21 cellular contexts compared by ENCODE assay signal in the genomic region with DNA sequence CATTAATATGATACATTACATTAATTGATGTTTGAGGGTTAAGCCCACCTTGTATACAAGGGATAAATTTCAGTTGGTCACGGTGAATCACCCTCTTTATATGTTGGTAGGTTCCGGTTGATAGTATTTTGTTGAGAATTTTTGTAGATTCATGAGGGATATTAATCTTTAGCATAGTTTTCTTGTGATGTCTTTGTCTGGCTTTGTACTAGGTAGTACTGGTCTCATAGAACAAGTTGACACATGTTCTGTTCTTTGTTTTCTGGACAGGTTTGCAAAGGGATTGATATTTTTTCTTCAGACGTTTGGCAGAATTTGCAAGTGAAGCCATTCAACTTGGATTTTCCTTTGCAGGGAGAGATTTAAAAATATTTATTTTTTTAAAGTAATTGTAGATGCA.
"Had no signal": no experiment of that assay in that cellular context is flagged by ENCODE, and none has a peak within 500 bp of the region (broad histone marks: within the 10 kb centered on the region; RNA-seq: fewer than 3 reads in every experiment).

No MANE protein-coding gene starts in this region.

- H3K4me3 ChIP-seq: dorsolateral prefrontal cortex, esophagus squamous epithelium, lung, neural progenitor cell, prostate gland, sigmoid colon, spleen, testis, tibial artery, upper lobe of left lung had no signal

- DNase-seq: dorsolateral prefrontal cortex; effector CD4-positive, alpha-beta T cell; esophagus squamous epithelium; kidney; mesenchymal stem cell; midbrain; naive thymus-derived CD4-positive, alpha-beta T cell; right cardiac atrium; sigmoid colon; spleen; stimulated activated CD4-positive, alpha-beta T cell treated with anti-CD3 and anti-CD28 coated beads, Interleukin-4, amount 100 ng/mL, for 4 hours; stimulated activated naive CD8-positive, alpha-beta T cell treated with anti-CD3 and anti-CD28 coated beads, Interleukin-15, Interleukin-2, amounts not matched to agents 100 U/mL and 50 U/mL, for 24 hours; substantia nigra; testis; tibial artery; upper lobe of left lung had no signal

- H3K4me1 ChIP-seq: neural progenitor cell, prostate gland, sigmoid colon, testis, tibial artery, upper lobe of left lung had no signal

- H3K27ac ChIP-seq: dorsolateral prefrontal cortex, esophagus squamous epithelium, neural progenitor cell, prostate gland, sigmoid colon, spleen, testis, tibial artery had no signal

- H3K27me3 ChIP-seq: dorsolateral prefrontal cortex, neural progenitor cell, sigmoid colon, testis, tibial artery, upper lobe of left lung had no signal

- H2AFZ ChIP-seq: neural progenitor cell had no signal

- H3K4me2 ChIP-seq: neural progenitor cell had no signal

- H3K9me3 ChIP-seq: esophagus squamous epithelium, prostate gland, sigmoid colon, spleen, testis, tibial artery, upper lobe of left lung had no signal

- H3K36me3 ChIP-seq: esophagus squamous epithelium, neural progenitor cell, prostate gland, sigmoid colon, spleen, tibial artery, upper lobe of left lung had no signal

- H3K9ac ChIP-seq: neural progenitor cell had no signal

- ATAC-seq: left lobe of liver; naive thymus-derived CD4-positive, alpha-beta T cell; right cardiac atrium; stimulated activated memory B cell treated with anti-CD40 and anti-IgM and Interleukin-4, amounts not matched to agents 10 μg/mL and 1 μg/mL and 100 μg/mL, for 72 hours; stimulated activated naive CD8-positive, alpha-beta T cell treated with anti-CD3 and anti-CD28 coated beads, Interleukin-15, Interleukin-2, amounts not matched to agents 100 U/mL and 50 U/mL, for 24 hours had no signal
